In genomic region chr2:103738626-103739025, GRCh38 we compare ENCODE assay signal across 20 cellular contexts.
DNase-seq lines count a peak whose midpoint lies in the region; ATAC-seq, FAIRE-seq and TF ChIP-seq lines count a peak whose summit lies in the region.
"Had no signal": no experiment of that assay in that cellular context is flagged by ENCODE, and none has a peak within 500 bp of the region (broad histone marks: within the 10 kb centered on the region; RNA-seq: fewer than 3 reads in every experiment).

No MANE protein-coding gene starts in this region.

- H3K9me3 Mint-ChIP-seq in nephron: peaks cover 17% of the 10 kb centered on the region
- H3K9me3 Mint-ChIP-seq in stimulated activated naive B cell treated with anti-CD40 and anti-IgM and Interleukin-4, amounts not matched to agents 10 μg/mL and 1 μg/mL and 100 μg/mL, for 72 hours: peaks cover 7 to 12% of the 10 kb centered on the region in 2 donors

- H3K4me1 Mint-ChIP-seq in nephron: no peaks in the 10 kb centered on the region
- H3K4me1 Mint-ChIP-seq in stimulated activated naive B cell treated with anti-CD40 and anti-IgM and Interleukin-4, amounts not matched to agents 10 μg/mL and 1 μg/mL and 100 μg/mL, for 72 hours: no peaks in the 10 kb centered on the region
- H3K4me1 Mint-ChIP-seq: B cell; CD4-positive, CD25-positive, alpha-beta regulatory T cell had no signal

- no peak overlapping the region for H3K4me3 Mint-ChIP-seq in nephron
- H3K4me3 Mint-ChIP-seq in stimulated activated naive B cell treated with anti-CD40 and anti-IgM and Interleukin-4, amounts not matched to agents 10 μg/mL and 1 μg/mL and 100 μg/mL, for 72 hours: no peak overlapping the region
- H3K4me3 Mint-ChIP-seq: B cell; CD4-positive, CD25-positive, alpha-beta regulatory T cell; CD8-positive, alpha-beta T cell had no signal

- H3K36me3 Mint-ChIP-seq in nephron (ENCODE audit: low read depth): peaks cover 3% of the 10 kb centered on the region
- no peaks in the 10 kb centered on the region for H3K36me3 Mint-ChIP-seq in stimulated activated naive B cell treated with anti-CD40 and anti-IgM and Interleukin-4, amounts not matched to agents 10 μg/mL and 1 μg/mL and 100 μg/mL, for 72 hours
- H3K36me3 Mint-ChIP-seq: CD4-positive, CD25-positive, alpha-beta regulatory T cell; CD8-positive, alpha-beta T cell had no signal

- no peak for TF ChIP-seq CTCF in nephron (IDR thresholded peaks at IDR 0.05; ENCODE audit: unreplicated experiment in 3 of 3)

- no peak for FAIRE-seq in RCC 7860 (lab: Jason Lieb, UNC)
- FAIRE-seq: GM12878, GM19239, H1 had no signal

- ATAC-seq in stimulated activated naive B cell treated with anti-CD40 and anti-IgM and Interleukin-4, amounts not matched to agents 10 μg/mL and 1 μg/mL and 100 μg/mL, for 72 hours (replicated peaks): no peak
- ATAC-seq: CD8-positive, alpha-beta T cell; GM12878 had no signal

- DNase-seq in RCC 7860 (ENCODE audit: low spot score): peak; percentile 22
- peak; percentile 17 for DNase-seq in glomerular visceral epithelial cell (ENCODE audit: extremely low spot score)
- DNase-seq in amygdala (lab: John Stamatoyannopoulos, UW): no peak
- no peak for DNase-seq in NCI-H2029 treated with DMSO at 0.1 percent for 48 hours (lab: John Stamatoyannopoulos, UW)
- DNase-seq in stimulated activated naive B cell treated with anti-CD40 and anti-IgM and Interleukin-4, amounts not matched to agents 10 μg/mL and 1 μg/mL and 100 μg/mL, for 72 hours: no peak
- DNase-seq: Caco-2; CD4-positive, CD25-positive, alpha-beta regulatory T cell; CD8-positive, alpha-beta T cell; DMS 273 treated with DMSO at 0.1 percent for 48 hours; DMS79; EL; GDM1; GM23248; H7; HCEC 1CT had no signal

- peak overlapping the region in 2 of 3 experiments; percentile 29 to 80 for H3K27ac Mint-ChIP-seq in nephron
- H3K27ac Mint-ChIP-seq in stimulated activated naive B cell treated with anti-CD40 and anti-IgM and Interleukin-4, amounts not matched to agents 10 μg/mL and 1 μg/mL and 100 μg/mL, for 72 hours: no peak overlapping the region
- H3K27ac Mint-ChIP-seq: B cell; CD4-positive, CD25-positive, alpha-beta regulatory T cell; CD8-positive, alpha-beta T cell had no signal

- no peaks in the 10 kb centered on the region for H3K27me3 Mint-ChIP-seq in nephron (ENCODE audit: low read depth)
- no peaks in the 10 kb centered on the region for H3K27me3 Mint-ChIP-seq in stimulated activated naive B cell treated with anti-CD40 and anti-IgM and Interleukin-4, amounts not matched to agents 10 μg/mL and 1 μg/mL and 100 μg/mL, for 72 hours
- H3K27me3 Mint-ChIP-seq: B cell; CD4-positive, CD25-positive, alpha-beta regulatory T cell had no signal

Comparison
In these comparisons a context has a peak if more than half of its experiments do, and no peak if none do; other contexts are left out.
1. DNase-seq: peak in RCC 7860 (single experiment) and glomerular visceral epithelial cell (single experiment); none in amygdala (0 of 56), NCI-H2029 treated with DMSO at 0.1 percent for 48 hours (single experiment) and stimulated activated naive B cell treated with anti-CD40 and anti-IgM and Interleukin-4, amounts not matched to agents 10 μg/mL and 1 μg/mL and 100 μg/mL, for 72 hours (single experiment).